Comparison of ENCODE assay signal across 8 cellular contexts in genomic region chr12:753401-754237, GRCh38. TPM values are rescaled to one million over a fixed set of nuclear protein-coding genes. Genes with fewer than 3 reads are reported as not detected.
DNase-seq lines count a peak whose midpoint lies in the region; ATAC-seq and TF ChIP-seq lines count a peak whose summit lies in the region.

No MANE protein-coding gene starts in this region.

- no peaks in the 10 kb centered on the region for H3K9me3 ChIP-seq in PC-3 (ENCODE audit: low read length)
- no peaks in the 10 kb centered on the region for H3K9me3 ChIP-seq in heart right ventricle

- peak; percentile 26; the same call in 1 of the 2 replicates for TF ChIP-seq CTCF in HFFc6 (IDR thresholded peaks at IDR 0.05)
- TF ChIP-seq CTCF in PC-3 (conservative IDR thresholded peaks at IDR 0.05; ENCODE audit: low read depth, low read length), result no peak
- peak in 2 of 9 donors; percentile 13 to 20 for TF ChIP-seq CTCF in heart right ventricle (IDR thresholded peaks at IDR 0.05)

- peak overlapping the region; percentile 85 for H3K27ac Mint-ChIP-seq in HFFc6

- BruUV-seq in PC-3 (replicated peaks; lab: Mats Ljungman, UMichigan), result no TSS peak

- no peak overlapping the region for H2AFZ ChIP-seq in PC-3 (ENCODE audit: low read length)

- peak overlapping the region; percentile 84 for H3K4me2 ChIP-seq in PC-3 (ENCODE audit: low read length)

- no peaks in the 10 kb centered on the region for H3K9me3 Mint-ChIP-seq in HFFc6

- peaks cover 30% of the 10 kb centered on the region for H3K36me3 Mint-ChIP-seq in HFFc6 (ENCODE audit: low read depth)

- H3K9me2 ChIP-seq in PC-3 (replicated peaks; ENCODE audit: low read length), result no peaks in the 10 kb centered on the region

- peak overlapping the region; percentile 98 for H3K4me3 Mint-ChIP-seq in HFFc6

- H3K27me3 Mint-ChIP-seq in HFFc6 (ENCODE audit: insufficient read depth), result peaks cover 2% of the 10 kb centered on the region

- no peaks in the 10 kb centered on the region for H3K36me3 ChIP-seq in PC-3 (ENCODE audit: low read depth, low read length)
- no peaks in the 10 kb centered on the region for H3K36me3 ChIP-seq in heart right ventricle

- peak overlapping the region; percentile 85 for H3K9ac ChIP-seq in PC-3 (ENCODE audit: low read length)

- POLR2A ChIA-PET in PC-3 (lab: Charles Lee; ENCODE audit: unreplicated experiment), result no interaction called here

- H3K4me1 ChIP-seq in PC-3 (ENCODE audit: insufficient read depth, low read length) (peaks cover 22% of the 10 kb centered on the region), heart right ventricle (peaks cover 0 to 56% (median 47%) of the 10 kb centered on the region in 9 donors)

- intact Hi-C loops in PC-3 (cut with micrococcal nuclease), result loop anchor here (1.0 to 10.0 kb wide), 3 partner anchors 23 to 191 kb away; partner anchors contain the start of gene RAD52
- intact Hi-C loops in heart right ventricle (cut with DNase I), result loop anchor here (5.0 to 10.0 kb wide), 10 partner anchors 36 to 194 kb away; partner anchors contain the start of gene RAD52 (in 3 of the 10)
- intact Hi-C loops in posterior vena cava (cut with DNase I), result loop anchor here in 1 of 2 donors (5.0 kb wide), 1 partner anchor 111 kb away; no protein-coding TSS in a partner anchor

- H3K27ac ChIP-seq in PC-3 (ENCODE audit: low read length) (peak overlapping the region; percentile 17), heart right ventricle (peak overlapping the region; percentile 93 to 99 (median 98))

- DNase-seq in ELR (ENCODE audit: low read depth), result peak; percentile 52
- DNase-seq in HFFc6, result no peak
- no peak for DNase-seq in PC-3
- peak; percentile 58 for DNase-seq in activated naive CD4-positive, alpha-beta T cell treated with anti-CD3 and anti-CD28 coated beads, Interleukin-2, amount 50 U/mL, for 16 hours
- peak; percentile 39 to 65 for DNase-seq in heart right ventricle
- DNase-seq in posterior vena cava (ENCODE audit: low spot score), result peak; percentile 92
- no peak for DNase-seq in GF-D8 (lab: John Stamatoyannopoulos, UW)

- ATAC-seq in PC-3, result no peak
- ATAC-seq in heart right ventricle, result peak; percentile 0 to 40 (median 8)
- no peak for ATAC-seq in GM21367 (IDR thresholded peaks at IDR 0.05; ENCODE audit: unreplicated experiment)

- peaks cover 58% of the 10 kb centered on the region for H3K79me2 ChIP-seq in PC-3 (ENCODE audit: low read length)

- 0% methylated on average over 78 to 81 of the region's 81 CpGs for WGBS in heart right ventricle, 2 donors

- peak overlapping the region; percentile 92 for H3K4me3 ChIP-seq in PC-3 (ENCODE audit: low read length)
- H3K4me3 ChIP-seq in heart right ventricle, result peak overlapping the region; percentile 63 to 94 (median 86)

- peaks cover 25% of the 10 kb centered on the region for H3K4me1 Mint-ChIP-seq in HFFc6 (ENCODE audit: low read depth)

- no peaks in the 10 kb centered on the region for H3F3A ChIP-seq in PC-3 (ENCODE audit: low read length, unreplicated experiment)

- peaks cover 41% of the 10 kb centered on the region for H4K20me1 ChIP-seq in PC-3 (ENCODE audit: low read length)

- CTCF ChIA-PET in PC-3 (lab: Charles Lee), result no interaction called here

- H3K27me3 ChIP-seq in PC-3 (ENCODE audit: low read length) (no peaks in the 10 kb centered on the region), heart right ventricle (no peaks in the 10 kb centered on the region)

RNA-seq across cellular contexts. Expression of gene WNK1, which starts 1.2 kb away (rescaled TPM):
- total RNA-seq in HFFc6 (2021; fragmentation: NEBNext Ultra II Directional; extraction: Animal tissue kit (Norgen Biotek cat#: 25700)), result 100 to 1,000 TPM in 2 of 6 experiments, 10 to 100 TPM in 4; 79.5 to 106 (median 94.3) TPM
- total RNA-seq in PC-3 (2014; rRNA removed), result 44.5 and 69.3 TPM in 2 replicates
- total RNA-seq in heart right ventricle, result 100 to 1,000 TPM; 280 to 408 (median 326) TPM
- 10 to 100 TPM; 43.5 to 70.9 TPM for polyA plus RNA-seq in heart right ventricle
- total RNA-seq in posterior vena cava, result 100 to 1,000 TPM; 159 to 199 TPM

Comparison
In these comparisons a context has a peak if more than half of its experiments do, and no peak if none do; other contexts are left out.
1. DNase-seq: peak in ELR (single experiment), activated naive CD4-positive, alpha-beta T cell treated with anti-CD3 and anti-CD28 coated beads, Interleukin-2, amount 50 U/mL, for 16 hours (single experiment), heart right ventricle (2 of 2) and posterior vena cava (single experiment); none in HFFc6 (single experiment), PC-3 (single experiment) and GF-D8 (single experiment).
2. ATAC-seq: peak in heart right ventricle (8 of 8); none in PC-3 (single experiment) and GM21367 (single experiment).